In the genomic region with DNA sequence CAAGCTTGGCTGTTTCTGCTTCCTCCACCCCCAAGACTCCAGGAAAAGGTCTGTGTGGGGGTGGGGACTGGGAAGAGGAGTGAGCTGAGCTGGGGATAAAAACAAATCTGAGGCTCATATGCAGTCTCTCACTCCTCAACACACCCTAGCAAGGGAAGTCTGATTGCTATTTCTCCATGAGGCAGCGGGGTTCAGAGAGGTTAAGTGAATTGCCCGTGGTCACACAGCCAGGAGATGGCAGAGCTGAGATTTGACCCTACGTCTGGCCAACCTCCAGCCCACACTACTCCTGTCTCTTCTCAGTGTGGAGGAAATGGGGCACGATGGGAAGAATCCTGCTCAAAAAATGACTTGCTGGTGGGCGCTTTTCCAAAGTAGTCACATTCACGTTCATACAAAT, we compare ENCODE assay signal across 17 cellular contexts. TPM values are rescaled to one million over a fixed set of nuclear protein-coding genes. Genes with fewer than 3 reads are reported as not detected.
DNase-seq lines count a peak whose midpoint lies in the region; ATAC-seq, FAIRE-seq and TF ChIP-seq lines count a peak whose summit lies in the region.
"Had no signal": no experiment of that assay in that cellular context is flagged by ENCODE, and none has a peak within 500 bp of the region (broad histone marks: within the 10 kb centered on the region; RNA-seq: fewer than 3 reads in every experiment).

No MANE protein-coding gene starts in this region.

- H3K9me1 ChIP-seq in K562 (ENCODE audit: control insufficient read depth, insufficient read depth, low read length), result no peaks in the 10 kb centered on the region

- H3K9me3 ChIP-seq in K562 (replicated peaks; ENCODE audit: control insufficient read depth, insufficient read depth, low read depth, low read length), result no peaks in the 10 kb centered on the region
- no peaks in the 10 kb centered on the region for H3K9me3 ChIP-seq in mucosa of stomach (ENCODE audit: control insufficient read depth, low read length)
- H3K9me3 ChIP-seq in SJCRH30 (replicated peaks), result no peaks in the 10 kb centered on the region
- H3K9me3 ChIP-seq: BLaER1, Caco-2, Peyer's patch had no signal

- H3K36me3 ChIP-seq in K562 (ENCODE audit: control insufficient read depth, insufficient read depth, low read length) (no peaks in the 10 kb centered on the region), mucosa of stomach (ENCODE audit: control insufficient read depth, insufficient read depth, low read length) (no peaks in the 10 kb centered on the region), SJCRH30 (no peaks in the 10 kb centered on the region)
- H3K36me3 ChIP-seq: BLaER1, Peyer's patch had no signal

- H3K79me2 ChIP-seq in K562 (ENCODE audit: control insufficient read depth, insufficient read depth, low read length), result no peaks in the 10 kb centered on the region

- H4K20me1 ChIP-seq in K562 (replicated peaks; ENCODE audit: control insufficient read depth, insufficient read depth, low read length), result no peaks in the 10 kb centered on the region

- TF ChIP-seq CTCF in AG10803 (conservative IDR thresholded peaks at IDR 0.05; ENCODE audit: low read length), result no peak
- no peak for TF ChIP-seq CTCF in K562 (IDR thresholded peaks at IDR 0.05 in 2 of 3, conservative IDR thresholded peaks at IDR 0.05 in 1 of 3; ENCODE audit: insufficient read depth in 2 of 3, low read depth in 1 of 3, low read length in 3 of 3)

- H3K9ac ChIP-seq in K562 (ENCODE audit: insufficient read depth in 1 of 2, low read depth in 2 of 2, low read length in 2 of 2) (no peak overlapping the region; a peak in 1 of 4 replicates), mucosa of stomach (ENCODE audit: low read length) (peak overlapping the region; percentile 32)
- H3K9ac ChIP-seq: BLaER1, GM23248 had no signal

- POLR2A ChIA-PET in K562 (lab: Yijun Ruan, JAX), result interaction anchor here (1.1 kb wide), 1 partner anchor 10 kb away, joined by 4 read pairs; no protein-coding TSS in a partner anchor

- H3K27me3 ChIP-seq in K562 (ENCODE audit: control insufficient read depth in 2 of 2, insufficient read depth in 2 of 2, low read length in 2 of 2) (peaks cover 27 to 66% of the 10 kb centered on the region in 2 experiments), mucosa of stomach (ENCODE audit: control insufficient read depth, insufficient read depth, low read length) (no peaks in the 10 kb centered on the region), SJCRH30 (peaks cover 5% of the 10 kb centered on the region; the same call in 1 of the 2 replicates)

- no peak overlapping the region for H3K4me3 ChIP-seq in AG10803 (ENCODE audit: low read length)
- no peak overlapping the region for H3K4me3 ChIP-seq in K562
- no peak overlapping the region for H3K4me3 ChIP-seq in mucosa of stomach (ENCODE audit: low read length)
- H3K4me3 ChIP-seq in SJCRH30, result no peak overlapping the region
- H3K4me3 ChIP-seq: BLaER1, GM23248, Peyer's patch had no signal

- no peak for FAIRE-seq in K562 (lab: Jason Lieb, UNC)
- FAIRE-seq: G401.6 had no signal

- TF ChIP-seq EP300 in K562 (IDR thresholded peaks at IDR 0.05; ENCODE audit: low read length), result no peak

- H3K4me1 ChIP-seq in K562 (replicated peaks in 1 of 2; ENCODE audit: control insufficient read depth in 2 of 2, insufficient read depth in 2 of 2, low read length in 2 of 2), result peaks cover 0 to 36% of the 10 kb centered on the region in 2 experiments; a peak in 4 of 5 replicates
- peaks cover 61% of the 10 kb centered on the region for H3K4me1 ChIP-seq in mucosa of stomach (ENCODE audit: control insufficient read depth, insufficient read depth, low read length)
- peaks cover 33% of the 10 kb centered on the region for H3K4me1 ChIP-seq in SJCRH30

- no peak overlapping the region for H2AFZ ChIP-seq in K562 (ENCODE audit: low read depth, low read length)
- H2AFZ ChIP-seq: GM23248 had no signal

- DNase-seq in AG10803 (ENCODE audit: low read depth) (peak; percentile 45), HT-29 (ENCODE audit: low spot score) (peak; percentile 3), K562 (ENCODE audit: extremely low read depth in 1 of 4, low spot score in 3 of 4) (no peak), SJCRH30 (no peak), activated T-cell treated with anti-CD3 and anti-CD28 coated beads for 4 hours (no peak)
- DNase-seq: DMS 273 treated with DMSO at 0.1 percent for 48 hours; NK-92 treated with Interleukin-12 subunit alpha and Interleukin-12 subunit beta, amount 100 ng/mL, for 24 hours had no signal

- no TSS peak for BruUV-seq in K562 (replicated peaks; lab: Mats Ljungman, UMichigan)

- in situ Hi-C loops in K562 (cut with MboI), result loop anchor here (5.0 kb wide), 1 partner anchor 83 kb away; the partner anchor contains the start of gene SPATA20

- H3K4me2 ChIP-seq in K562 (ENCODE audit: insufficient read depth, low read length), result no peak overlapping the region
- H3K4me2 ChIP-seq: BLaER1 had no signal

- 4% methylated on average over 6 of the region's 6 CpGs for WGBS in K562 (ENCODE audit: insufficient coverage, low coverage, missing lambda C conversion rate)

- ATAC-seq in K562, result no peak
- ATAC-seq in HG02973 (IDR thresholded peaks at IDR 0.05; ENCODE audit: unreplicated experiment), result no peak
- no peak for ATAC-seq in GM21360 (IDR thresholded peaks at IDR 0.05; ENCODE audit: unreplicated experiment)

- no peak for TF ChIP-seq POLR2A in K562 (conservative IDR thresholded peaks at IDR 0.05)

- no peak for TF ChIP-seq RAD21 in K562 (CRISPR knock-in tag; conservative IDR thresholded peaks at IDR 0.05 in 1 of 2, IDR thresholded peaks at IDR 0.05 in 1 of 2)

- H3K27ac ChIP-seq in K562 (ENCODE audit: extremely low read depth, low read depth, low read length), result no peak overlapping the region
- no peak overlapping the region for H3K27ac ChIP-seq in SJCRH30
- H3K27ac ChIP-seq: BLaER1, GM23248, HL-60 had no signal

- intact Hi-C loops in K562 (cut with micrococcal nuclease), result loop anchor here (5.0 kb wide), 1 partner anchor 67 kb away; no protein-coding TSS in a partner anchor

- CTCF ChIA-PET in K562 (lab: Yijun Ruan, JAX; ENCODE audit: low intra/inter-chr PET ratio), result interaction anchor here (2.0 kb wide), 1 partner anchor 51 kb away, joined by 9 read pairs; no protein-coding TSS in a partner anchor

TF ChIP-seq in K562, 482 proteins besides CTCF, POLR2A, EP300 and RAD21:
- TF ChIP-seq BCOR (IDR thresholded peaks at IDR 0.05) (peak; percentile 71), WHSC1 (IDR thresholded peaks at IDR 0.05; ENCODE audit: low read length) (no peak), RBM34 (IDR thresholded peaks at IDR 0.05; ENCODE audit: borderline replicate concordance, insufficient read depth, low read length) (no peak), ZFP36 (IDR thresholded peaks at IDR 0.05; ENCODE audit: low read depth, low read length, partially characterized antibody) (peak; percentile 61), HNRNPLL (IDR thresholded peaks at IDR 0.05; ENCODE audit: low read depth, low read length, poor library complexity, severe bottlenecking) (no peak), KDM1A (IDR thresholded peaks at IDR 0.05) (peak in 1 of 2 experiments; percentile 61; a peak in 3 of 4 replicates), COPS2 (conservative IDR thresholded peaks at IDR 0.05) (no peak), BRD9 (IDR thresholded peaks at IDR 0.05; ENCODE audit: low read depth, partially characterized antibody) (no peak), RNF219 (CRISPR knock-in tag; IDR thresholded peaks at IDR 0.05) (no peak)

RNA-seq across cellular contexts. Expression of gene ABCC3, which starts 4.8 kb away (rescaled TPM):
- 286 and 313 TPM in 2 replicates for total RNA-seq in HT-29 (2014; rRNA removed; shearing (Covaris generic))
- total RNA-seq in K562 (2011; cell fraction: chromatin; rRNA removed; ENCODE audit: low replicate concordance), result 2.3 and 7.3 TPM in 2 replicates
- 3.3 and 3.7 TPM in 2 replicates for total RNA-seq in K562 (2011; cell fraction: nucleolus; rRNA removed)
- 2.0 and 2.1 TPM in 2 replicates for total RNA-seq in K562 (2011; cell fraction: nucleoplasm; rRNA removed)
- total RNA-seq in K562 (2014; rRNA removed) (not detected in 2 replicates), K562 (2014; rRNA removed; fragmentation: Illumina TruSeq; extraction: Trizol) (not detected in 2 replicates), K562 (2015; rRNA removed; fragmentation: Illumina TruSeq; extraction: Trizol) (not detected in 2 replicates), K562 (2021) (0.34 and 1.6 TPM in 2 replicates)
- polyA plus RNA-seq in K562 (2011; rRNA removed) (0.78 and 0.93 TPM in 2 replicates), K562 (2014; fragmentation: Illumina TruSeq; extraction: Trizol) (not detected in 2 replicates), K562 (2014; fragmentation: Nextera tagmentation; extraction: Ambion mirVana) (under 1 TPM in 1 of 2 experiments, not detected in 1; 0.03 TPM), K562 (2014; rRNA removed) (0.07 TPM in 1 of 2 replicates, not detected in the other)
- 0.27 and 0.51 TPM in 2 replicates for polyA plus RNA-seq in K562 (2011; cell fraction: cytosol; rRNA removed)
- polyA plus RNA-seq in K562 (2011; cell fraction: nucleus; rRNA removed), result 2.6 and 6.0 TPM in 2 replicates
- polyA plus RNA-seq in K562 (2012), result 0.31 and 0.44 TPM in 2 replicates
- polyA minus RNA-seq in K562 (2011; rRNA and poly(A)+ RNA removed), result 0.35 and 0.45 TPM in 2 replicates
- polyA minus RNA-seq in K562 (2011; cell fraction: cytosol; rRNA and poly(A)+ RNA removed), result 1.4 and 2.1 TPM in 2 replicates
- 1.4 and 2.3 TPM in 2 replicates for polyA minus RNA-seq in K562 (2011; cell fraction: nucleus; rRNA and poly(A)+ RNA removed)
- total RNA-seq in SJCRH30 (2014; rRNA removed; shearing (Covaris generic)), result 0.10 and 0.16 TPM in 2 replicates
- total RNA-seq: SK-MEL-5 had no signal

Comparison
In these comparisons a context has a peak if more than half of its experiments do, and no peak if none do; other contexts are left out.
1. DNase-seq: peak in AG10803 (single experiment) and HT-29 (single experiment); none in K562 (0 of 4), SJCRH30 (0 of 2) and activated T-cell treated with anti-CD3 and anti-CD28 coated beads for 4 hours (single experiment).
2. RNA of gene ABCC3, which starts 4.8 kb away (total RNA-seq): 286 to 313 TPM in HT-29; 0.10 to 0.16 TPM in SJCRH30 and 0.34 to 7.3 TPM in K562; every median in the first group is over 10 times any median in the second.